In genomic region chr6:43667245-43668150, GRCh38 we compare ENCODE assay signal across 1 cellular context.
A peak's percentile ranks its signal among the peaks of the same experiment; 100 is the strongest.
TF ChIP-seq lines count a peak whose summit lies in the region.

No MANE protein-coding gene starts in this region.

TF ChIP-seq in HepG2, 621 proteins besides CTCF, POLR2A, EP300 and RAD21 (continued from another document and continues in another):
- no peak for TF ChIP-seq ZNF318 (CRISPR knock-in tag; IDR thresholded peaks at IDR 0.05)
- no peak for TF ChIP-seq DMTF1 (CRISPR knock-in tag; IDR thresholded peaks at IDR 0.05)
- TF ChIP-seq ELK4 (CRISPR knock-in tag; IDR thresholded peaks at IDR 0.05; ENCODE audit: borderline replicate concordance) = no peak
- no peak for TF ChIP-seq TMF1 (CRISPR knock-in tag; IDR thresholded peaks at IDR 0.05; ENCODE audit: low read depth)
- no peak for TF ChIP-seq PCBP2 (optimal IDR thresholded peaks at IDR 0.05; ENCODE audit: low read depth, low read length, poor library complexity, severe bottlenecking)
- peak; percentile 53 for TF ChIP-seq TARDBP (CRISPR knock-in tag; IDR thresholded peaks at IDR 0.05)
- TF ChIP-seq MXD4 (CRISPR knock-in tag; IDR thresholded peaks at IDR 0.05) = no peak
- 0 out of 2 replicates have a peak, but pooled peaks have one; percentile 51 for TF ChIP-seq ZHX2 (IDR thresholded peaks at IDR 0.05; ENCODE audit: low read depth)
- TF ChIP-seq ZHX2 (CRISPR knock-in tag; IDR thresholded peaks at IDR 0.05; ENCODE audit: borderline replicate concordance) = no peak
- peak; percentile 52; the same call in 1 of the 2 replicates for TF ChIP-seq ZNF512 (CRISPR knock-in tag; IDR thresholded peaks at IDR 0.05)
- no peak for TF ChIP-seq LRRFIP1 (CRISPR knock-in tag; conservative IDR thresholded peaks at IDR 0.05)
- no peak for TF ChIP-seq NFIC (IDR thresholded peaks at IDR 0.05; ENCODE audit: low read length)
- peak; percentile 31; the same call in 1 of the 2 replicates for TF ChIP-seq ZNF143 (CRISPR knock-in tag; IDR thresholded peaks at IDR 0.05)
- TF ChIP-seq ZNF30 (CRISPR knock-in tag; IDR thresholded peaks at IDR 0.05) = no peak
- TF ChIP-seq SAP130 (CRISPR knock-in tag; IDR thresholded peaks at IDR 0.05; ENCODE audit: low read depth) = peak; percentile 77
- TF ChIP-seq TP53 (CRISPR knock-in tag; conservative IDR thresholded peaks at IDR 0.05) = no peak
- TF ChIP-seq ZNF331 (CRISPR knock-in tag; IDR thresholded peaks at IDR 0.05) = peak; percentile 86; the same call in 1 of the 2 replicates
- TF ChIP-seq HNF1A (IDR thresholded peaks at IDR 0.05; ENCODE audit: low read depth) = no peak
- TF ChIP-seq HNF1A (CRISPR knock-in tag; IDR thresholded peaks at IDR 0.05; ENCODE audit: borderline replicate concordance) = no peak; the same call in 1 of the 2 replicates
